Comparison of ENCODE assay signal across 7 cellular contexts in the genomic region with DNA sequence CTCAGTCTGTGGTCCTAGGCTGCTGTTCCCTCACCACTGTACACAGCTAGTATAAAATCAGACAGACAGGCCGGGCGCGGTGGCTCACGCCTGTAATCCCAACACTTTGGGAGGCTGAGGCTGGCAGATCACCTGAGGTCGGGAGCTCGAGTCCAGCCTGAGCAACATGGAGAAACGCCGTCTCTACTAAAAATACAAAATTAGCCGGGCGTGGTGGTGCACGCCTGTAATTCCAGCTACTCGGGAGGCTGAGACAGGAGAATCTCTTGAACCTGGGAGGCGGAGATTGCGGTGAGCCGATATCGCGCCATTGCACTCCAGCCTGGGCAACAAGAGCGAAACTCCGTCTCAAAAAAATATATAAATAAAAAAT. TPM values are rescaled to one million over a fixed set of nuclear protein-coding genes. Genes with fewer than 3 reads are reported as not detected.
DNase-seq lines count a peak whose midpoint lies in the region; ATAC-seq and TF ChIP-seq lines count a peak whose summit lies in the region.
"Not testable (repeated sequence)": the region's sequence is repeated elsewhere in the genome, so short reads cannot be mapped to it uniquely, and the experiment has no call there.

No MANE protein-coding gene starts in this region.

- not testable (repeated sequence) for H3K27me3 Mint-ChIP-seq in activated T-cell treated with anti-CD3 and anti-CD28 coated beads, Interleukin-2, amount 50 U/mL, for 4 hours (ENCODE audit: low read depth)

- ATAC-seq in activated T-cell treated with anti-CD3 and anti-CD28 coated beads, Interleukin-2, amount 50 U/mL, for 4 hours = peak in 1 of 2 donors; percentile 0

- not testable (repeated sequence) for H3K27ac ChIP-seq in OCI-LY1 (ENCODE audit: low read depth, low read length, poor library complexity, severe bottlenecking); muscle layer of duodenum (ENCODE audit: low read length)
- H3K27ac ChIP-seq in colonic mucosa (peak overlapping the region; percentile 93), right atrium auricular region (peak overlapping the region; percentile 72 to 90), skin epidermis (peak overlapping the region in 15 of 21 experiments; percentile 6 to 98 (median 53))

- not testable (repeated sequence) for DNase-seq in activated T-cell treated with anti-CD3 and anti-CD28 coated beads, Interleukin-2, amount 50 U/mL, for 4 hours; colonic mucosa; right atrium auricular region (ENCODE audit: low spot score)

- H3K9me3 ChIP-seq in OCI-LY1 (ENCODE audit: low read length); colonic mucosa; right atrium auricular region; muscle layer of duodenum (ENCODE audit: control insufficient read depth in 1 of 2, low read length in 2 of 2): not testable (repeated sequence)

- H4K20me1 ChIP-seq in OCI-LY1 (ENCODE audit: insufficient read depth, low read length) = not testable (repeated sequence)

- H3K4me3 ChIP-seq in GM12875 (ENCODE audit: low read depth, low read length) (peak overlapping the region; percentile 69), OCI-LY1 (ENCODE audit: low read depth, low read length, poor library complexity, severe bottlenecking) (peak overlapping the region; percentile 84), colonic mucosa (peak overlapping the region; percentile 98), right atrium auricular region (peak overlapping the region; percentile 52 to 99), muscle layer of duodenum (ENCODE audit: low read depth in 1 of 2, low read length in 2 of 2) (peak overlapping the region; percentile 98 to 100), skin epidermis (peak overlapping the region; percentile 65 to 97 (median 89))

- H3K4me2 ChIP-seq in OCI-LY1 (ENCODE audit: low read length) = peak overlapping the region; percentile 63

- H3K36me3 ChIP-seq in OCI-LY1 (ENCODE audit: insufficient read depth, low read length) = peaks cover 34% of the 10 kb centered on the region
- H3K36me3 ChIP-seq in colonic mucosa; muscle layer of duodenum (ENCODE audit: control insufficient read depth in 1 of 2, insufficient read depth in 2 of 2, low read length in 2 of 2): not testable (repeated sequence)
- peaks cover 25% of the 10 kb centered on the region for H3K36me3 ChIP-seq in right atrium auricular region

- H3K27me3 ChIP-seq in OCI-LY1 (ENCODE audit: insufficient read depth, low read length); colonic mucosa; right atrium auricular region; muscle layer of duodenum (ENCODE audit: low read depth, low read length): not testable (repeated sequence)

- H3K36me3 Mint-ChIP-seq in activated T-cell treated with anti-CD3 and anti-CD28 coated beads, Interleukin-2, amount 50 U/mL, for 4 hours (ENCODE audit: insufficient read depth) = peaks cover 30% of the 10 kb centered on the region

- intact Hi-C loops in colonic mucosa (cut with DNase I) = not testable (repeated sequence)

- not testable (repeated sequence) for H2AFZ ChIP-seq in OCI-LY1 (ENCODE audit: low read length)

- not testable (repeated sequence) for H3K9me2 ChIP-seq in OCI-LY1 (ENCODE audit: low read depth, low read length)

- H3K9me3 Mint-ChIP-seq in activated T-cell treated with anti-CD3 and anti-CD28 coated beads, Interleukin-2, amount 50 U/mL, for 4 hours = not testable (repeated sequence)

- H3K9ac ChIP-seq in OCI-LY1 (ENCODE audit: low read length) (peak overlapping the region; percentile 61), colonic mucosa (ENCODE audit: low read depth in 2 of 2, low read length in 2 of 2) (peak overlapping the region in 1 of 2 donors; percentile 58)

- H3K4me1 Mint-ChIP-seq in activated T-cell treated with anti-CD3 and anti-CD28 coated beads, Interleukin-2, amount 50 U/mL, for 4 hours (ENCODE audit: low read depth) = peaks cover 37% of the 10 kb centered on the region

- TF ChIP-seq CTCF in GM12875 (IDR thresholded peaks at IDR 0.05; ENCODE audit: borderline replicate concordance, insufficient read depth, low read depth, low read length); OCI-LY1 (IDR thresholded peaks at IDR 0.05; ENCODE audit: low read length); colonic mucosa (IDR thresholded peaks at IDR 0.05); right atrium auricular region (IDR thresholded peaks at IDR 0.05): not testable (repeated sequence)

- H3K4me1 ChIP-seq in OCI-LY1 (ENCODE audit: insufficient read depth, low read length, severe bottlenecking) (peaks cover 42% of the 10 kb centered on the region), right atrium auricular region (peaks cover 0 to 40% of the 10 kb centered on the region in 2 donors), muscle layer of duodenum (ENCODE audit: control insufficient read depth in 1 of 2, insufficient read depth in 2 of 2, low read length in 2 of 2) (peaks cover 18 to 37% of the 10 kb centered on the region in 2 donors)
- H3K4me1 ChIP-seq in colonic mucosa = not testable (repeated sequence)

- peaks cover 43% of the 10 kb centered on the region for H3K79me2 ChIP-seq in OCI-LY1 (ENCODE audit: insufficient read depth, low read length)

- H3K4me3 Mint-ChIP-seq in activated T-cell treated with anti-CD3 and anti-CD28 coated beads, Interleukin-2, amount 50 U/mL, for 4 hours = peak overlapping the region; percentile 99

- H3F3A ChIP-seq in OCI-LY1 (ENCODE audit: insufficient read depth, low read length) = not testable (repeated sequence)

RNA-seq across cellular contexts. Expression of gene KANSL2, which starts 0.5 kb away (rescaled TPM):
- 10 to 100 TPM; 47.9 to 68.1 (median 68.0) TPM for total RNA-seq in activated T-cell treated with anti-CD3 and anti-CD28 coated beads, Interleukin-2, amount 50 U/mL, for 4 hours
- 10 to 100 TPM; 16.1 to 24.3 TPM for total RNA-seq in colonic mucosa
- total RNA-seq in right atrium auricular region = 10 to 100 TPM; 17.4 to 38.4 TPM

RNA-seq across cellular contexts. Expression of gene CCNT1, which starts 34.0 kb away (rescaled TPM):
- 10 to 100 TPM; 33.7 to 37.7 (median 35.9) TPM for total RNA-seq in activated T-cell treated with anti-CD3 and anti-CD28 coated beads, Interleukin-2, amount 50 U/mL, for 4 hours
- total RNA-seq in colonic mucosa (10 to 100 TPM; 26.3 to 38.7 TPM), right atrium auricular region (10 to 100 TPM; 12.5 to 16.2 TPM)
